In genomic region chr9:21160178-21160577, GRCh38 we compare ENCODE assay signal across 1 cellular context.
TF ChIP-seq lines count a peak whose summit lies in the region.

No MANE protein-coding gene starts in this region.

TF ChIP-seq in WTC11, 78 proteins besides CTCF, POLR2A, EP300 and RAD21 (continued from another document):
- TF ChIP-seq, protein P1, sequence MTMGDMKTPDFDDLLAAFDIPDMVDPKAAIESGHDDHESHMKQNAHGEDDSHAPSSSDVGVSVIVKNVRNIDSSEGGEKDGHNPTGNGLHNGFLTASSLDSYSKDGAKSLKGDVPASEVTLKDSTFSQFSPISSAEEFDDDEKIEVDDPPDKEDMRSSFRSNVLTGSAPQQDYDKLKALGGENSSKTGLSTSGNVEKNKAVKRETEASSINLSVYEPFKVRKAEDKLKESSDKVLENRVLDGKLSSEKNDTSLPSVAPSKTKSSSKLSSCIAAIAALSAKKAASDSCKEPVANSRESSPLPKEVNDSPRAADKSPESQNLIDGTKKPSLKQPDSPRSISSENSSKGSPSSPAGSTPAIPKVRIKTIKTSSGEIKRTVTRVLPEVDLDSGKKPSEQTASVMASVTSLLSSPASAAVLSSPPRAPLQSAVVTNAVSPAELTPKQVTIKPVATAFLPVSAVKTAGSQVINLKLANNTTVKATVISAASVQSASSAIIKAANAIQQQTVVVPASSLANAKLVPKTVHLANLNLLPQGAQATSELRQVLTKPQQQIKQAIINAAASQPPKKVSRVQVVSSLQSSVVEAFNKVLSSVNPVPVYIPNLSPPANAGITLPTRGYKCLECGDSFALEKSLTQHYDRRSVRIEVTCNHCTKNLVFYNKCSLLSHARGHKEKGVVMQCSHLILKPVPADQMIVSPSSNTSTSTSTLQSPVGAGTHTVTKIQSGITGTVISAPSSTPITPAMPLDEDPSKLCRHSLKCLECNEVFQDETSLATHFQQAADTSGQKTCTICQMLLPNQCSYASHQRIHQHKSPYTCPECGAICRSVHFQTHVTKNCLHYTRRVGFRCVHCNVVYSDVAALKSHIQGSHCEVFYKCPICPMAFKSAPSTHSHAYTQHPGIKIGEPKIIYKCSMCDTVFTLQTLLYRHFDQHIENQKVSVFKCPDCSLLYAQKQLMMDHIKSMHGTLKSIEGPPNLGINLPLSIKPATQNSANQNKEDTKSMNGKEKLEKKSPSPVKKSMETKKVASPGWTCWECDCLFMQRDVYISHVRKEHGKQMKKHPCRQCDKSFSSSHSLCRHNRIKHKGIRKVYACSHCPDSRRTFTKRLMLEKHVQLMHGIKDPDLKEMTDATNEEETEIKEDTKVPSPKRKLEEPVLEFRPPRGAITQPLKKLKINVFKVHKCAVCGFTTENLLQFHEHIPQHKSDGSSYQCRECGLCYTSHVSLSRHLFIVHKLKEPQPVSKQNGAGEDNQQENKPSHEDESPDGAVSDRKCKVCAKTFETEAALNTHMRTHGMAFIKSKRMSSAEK (CRISPR knock-in tag; IDR thresholded peaks at IDR 0.05; ENCODE audit: borderline replicate concordance) = no peak
- TF ChIP-seq OVOL2 (CRISPR knock-in tag; IDR thresholded peaks at IDR 0.05; ENCODE audit: borderline replicate concordance) (no peak), NR1H2 (CRISPR knock-in tag; IDR thresholded peaks at IDR 0.05) (no peak), GABPB1 (CRISPR knock-in tag; IDR thresholded peaks at IDR 0.05) (no peak), CREB1 (CRISPR knock-in tag; IDR thresholded peaks at IDR 0.05) (no peak), HMGA2 (CRISPR knock-in tag; IDR thresholded peaks at IDR 0.05) (no peak), AFF4 (CRISPR knock-in tag; IDR thresholded peaks at IDR 0.05; ENCODE audit: borderline replicate concordance) (no peak)
